16 cellular contexts compared by ENCODE assay signal in genomic region chr20:59044796-59045195, GRCh38. TPM values are rescaled to one million over a fixed set of nuclear protein-coding genes. Genes with fewer than 3 reads are reported as not detected.
"Had no signal": no experiment of that assay in that cellular context is flagged by ENCODE, and none has a peak within 500 bp of the region (broad histone marks: within the 10 kb centered on the region; RNA-seq: fewer than 3 reads in every experiment).

No MANE protein-coding gene starts in this region.

- H3K9me3 ChIP-seq: ovary, sigmoid colon, tibial nerve had no signal

- H3K27me3 Mint-ChIP-seq: activated naive CD8-positive, alpha-beta T cell had no signal

- H3K4me3 Mint-ChIP-seq: activated CD8-positive, alpha-beta T cell treated with anti-CD3 and anti-CD28 coated beads for 36 hours; activated naive CD8-positive, alpha-beta T cell; neural crest cell; T-helper 1 cell treated with Interleukin-12 subunit alpha and Interleukin-12 subunit beta and Interleukin-4 antibody, amounts not matched to agents 30 μg/mL and 1 μg/mL, for 36 hours had no signal

- H3K9me3 Mint-ChIP-seq: activated CD8-positive, alpha-beta T cell treated with anti-CD3 and anti-CD28 coated beads for 36 hours; neural crest cell; T-helper 1 cell treated with Interleukin-12 subunit alpha and Interleukin-12 subunit beta and Interleukin-4 antibody, amounts not matched to agents 30 μg/mL and 1 μg/mL, for 36 hours had no signal

- DNase-seq: activated CD4-positive, alpha-beta T cell treated with anti-CD3 and anti-CD28 coated beads for 4 hours; activated CD8-positive, alpha-beta T cell treated with anti-CD3 and anti-CD28 coated beads for 36 hours; activated gamma-delta T cell; activated T-cell treated with anti-CD3 and anti-CD28 coated beads, Interleukin-2, amount 50 U/mL, for 48 hours; amniotic stem cell; foreskin keratinocyte; mesendoderm; ovary; sigmoid colon; stimulated activated CD4-positive, alpha-beta T cell treated with anti-CD3 and anti-CD28 coated beads, Interleukin-12 subunit alpha, Interleukin-12 subunit beta, amount 100 ng/mL, for 4 hours; stimulated activated CD4-positive, alpha-beta T cell treated with anti-CD3 and anti-CD28 coated beads, Interleukin-2, amount 100 ng/mL, for 24 hours; WERI-Rb-1 had no signal

- H3K27ac ChIP-seq: foreskin keratinocyte, ovary, WERI-Rb-1 had no signal

- H3K27ac Mint-ChIP-seq: activated CD8-positive, alpha-beta T cell treated with anti-CD3 and anti-CD28 coated beads for 36 hours; activated naive CD8-positive, alpha-beta T cell; T-helper 1 cell treated with Interleukin-12 subunit alpha and Interleukin-12 subunit beta and Interleukin-4 antibody, amounts not matched to agents 30 μg/mL and 1 μg/mL, for 36 hours had no signal

- H3K36me3 ChIP-seq: ovary, sigmoid colon had no signal

- H3K4me3 ChIP-seq: ovary, sigmoid colon, tibial nerve had no signal

- ATAC-seq: activated CD8-positive, alpha-beta T cell treated with anti-CD3 and anti-CD28 coated beads for 36 hours; foreskin keratinocyte had no signal

- H3K27me3 ChIP-seq: ovary, sigmoid colon, tibial nerve had no signal

RNA-seq across cellular contexts. Expression of gene TUBB1, which starts 25.6 kb away (rescaled TPM):
- total RNA-seq: activated CD8-positive, alpha-beta T cell treated with anti-CD3 and anti-CD28 coated beads for 36 hours; foreskin keratinocyte; neural crest cell had no signal
- polyA plus RNA-seq: foreskin keratinocyte had no signal
